Comparison of ENCODE assay signal across 8 cellular contexts in the genomic region with DNA sequence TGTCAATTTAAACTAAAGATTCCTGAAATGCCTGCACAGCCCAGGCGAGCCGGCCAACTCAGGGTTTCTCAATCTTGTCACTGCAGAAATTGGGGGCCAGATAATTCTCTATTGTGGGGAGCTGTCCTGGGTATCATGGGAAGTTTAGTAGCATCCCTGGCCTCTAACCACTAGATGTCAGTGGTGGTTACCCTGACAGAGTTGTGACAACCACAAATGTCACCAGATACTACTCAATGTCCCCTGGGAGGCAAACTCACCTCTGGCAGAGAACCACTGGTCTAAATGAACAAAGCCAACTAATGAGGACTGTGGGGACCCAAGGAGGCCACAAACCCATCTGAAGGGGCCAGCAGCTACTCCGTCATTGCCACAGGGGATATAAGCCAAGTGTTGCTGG.
DNase-seq lines count a peak whose midpoint lies in the region; ATAC-seq and TF ChIP-seq lines count a peak whose summit lies in the region.

No MANE protein-coding gene starts in this region.

- no peak overlapping the region for H3K4me3 Mint-ChIP-seq in central memory CD8-positive, alpha-beta T cell

- H3K36me3 ChIP-seq in Karpas-422 (ENCODE audit: insufficient read depth, low read length) (no peaks in the 10 kb centered on the region), liver (ENCODE audit: control insufficient read depth in 4 of 4, insufficient read depth in 3 of 4, low read depth in 1 of 4, low read length in 3 of 4) (no peaks in the 10 kb centered on the region), transverse colon (no peaks in the 10 kb centered on the region)

- H3K9ac ChIP-seq in Karpas-422 (ENCODE audit: low read length) (no peak overlapping the region), liver (ENCODE audit: low read depth in 1 of 2, low read length in 2 of 2) (no peak overlapping the region)

- H3K9me2 ChIP-seq in Karpas-422 (replicated peaks; ENCODE audit: insufficient read depth, low read length): no peaks in the 10 kb centered on the region

- no peak for TF ChIP-seq POLR2A in transverse colon (IDR thresholded peaks at IDR 0.05)

- H2AFZ ChIP-seq in Karpas-422 (ENCODE audit: low read length): no peak overlapping the region

- H3K4me1 ChIP-seq in Karpas-422 (ENCODE audit: low read length): peaks cover 11% of the 10 kb centered on the region
- H3K4me1 ChIP-seq in liver (ENCODE audit: control insufficient read depth in 4 of 4, insufficient read depth in 4 of 4, low read length in 3 of 4): no peaks in the 10 kb centered on the region
- no peaks in the 10 kb centered on the region for H3K4me1 ChIP-seq in transverse colon

- H3K36me3 Mint-ChIP-seq in central memory CD8-positive, alpha-beta T cell (ENCODE audit: insufficient read depth): peaks cover 4% of the 10 kb centered on the region

- peak; percentile 1 for DNase-seq in activated CD4-positive, CD25-positive, alpha-beta regulatory T cell treated with anti-CD3 and anti-CD28 coated beads, Interleukin-2, amount 50 U/mL, for 16 hours (ENCODE audit: low read depth, low spot score)
- no peak for DNase-seq in activated CD4-positive, CD25-positive, alpha-beta regulatory T cell treated with anti-CD3 and anti-CD28 coated beads, Interleukin-2, amount 50 U/mL, for 72 hours
- DNase-seq in Karpas-422 (peak; percentile 95), RPMI8226 (peak; percentile 64), transverse colon (no peak)
- peak; percentile 14 to 27 for DNase-seq in central memory CD8-positive, alpha-beta T cell (ENCODE audit: low spot score in 2 of 2)

- H3K9me3 ChIP-seq in Karpas-422 (ENCODE audit: low read length) (no peaks in the 10 kb centered on the region), liver (ENCODE audit: control insufficient read depth in 4 of 4, low read length in 3 of 4) (no peaks in the 10 kb centered on the region), transverse colon (no peaks in the 10 kb centered on the region)

- H3K4me2 ChIP-seq in Karpas-422 (ENCODE audit: low read depth, low read length, poor library complexity, severe bottlenecking): no peak overlapping the region

- H3K27me3 ChIP-seq in Karpas-422 (ENCODE audit: low read length): no peaks in the 10 kb centered on the region
- no peaks in the 10 kb centered on the region for H3K27me3 ChIP-seq in liver (ENCODE audit: control insufficient read depth in 4 of 4, insufficient read depth in 4 of 4, low read length in 3 of 4)
- no peaks in the 10 kb centered on the region for H3K27me3 ChIP-seq in transverse colon

- TF ChIP-seq EP300 in transverse colon (IDR thresholded peaks at IDR 0.05; ENCODE audit: low read depth): no peak

- H3K4me1 Mint-ChIP-seq in central memory CD8-positive, alpha-beta T cell: no peaks in the 10 kb centered on the region

- peaks cover 16% of the 10 kb centered on the region for H3K27me3 Mint-ChIP-seq in central memory CD8-positive, alpha-beta T cell

- TF ChIP-seq RAD21 in liver (IDR thresholded peaks at IDR 0.05): peak; percentile 81 to 87

- no peaks in the 10 kb centered on the region for H3K79me2 ChIP-seq in Karpas-422 (ENCODE audit: low read length)

- in situ Hi-C loops in transverse colon (cut with MboI; ENCODE audit: low pct_ligation_motif_present in 1 of 4, low pct_unique_long_range_greater_than_20kb in 1 of 4, low sequenced_read_pairs in 3 of 4): loop anchor here in 3 of 4 donors (25.0 kb wide), 1 partner anchor 371 kb away; no protein-coding TSS in a partner anchor

- ATAC-seq in GM21447 (IDR thresholded peaks at IDR 0.05; ENCODE audit: unreplicated experiment): peak; percentile 86
- ATAC-seq in central memory CD8-positive, alpha-beta T cell (replicated peaks; ENCODE audit: extremely low read depth, poor library complexity, severe bottlenecking): peak; percentile 58

- H3K27ac ChIP-seq in Karpas-422 (ENCODE audit: low read length): no peak overlapping the region
- no peak overlapping the region for H3K27ac ChIP-seq in liver (ENCODE audit: low read depth in 1 of 2, low read length in 2 of 2)
- H3K27ac ChIP-seq in transverse colon: peak overlapping the region in 1 of 4 donors; percentile 52

- TF ChIP-seq CTCF in liver (IDR thresholded peaks at IDR 0.05; ENCODE audit: low read depth, low read length, missing input control) (peak; percentile 67), transverse colon (IDR thresholded peaks at IDR 0.05) (peak; percentile 44 to 53 (median 51))

- H3K27ac Mint-ChIP-seq in central memory CD8-positive, alpha-beta T cell (ENCODE audit: low read depth): no peak overlapping the region

- no peaks in the 10 kb centered on the region for H3K9me3 Mint-ChIP-seq in central memory CD8-positive, alpha-beta T cell

- no peaks in the 10 kb centered on the region for H4K20me1 ChIP-seq in Karpas-422 (ENCODE audit: insufficient read depth, low read depth, low read length)

- WGBS in liver: 37% methylated on average over 3 of the region's 3 CpGs
- WGBS in transverse colon (ENCODE audit: low coverage in 1 of 2), 2 donors: 41% methylated on average over 3 of the region's 3 CpGs; no CpG with 5 or more reads in 1 of the 2 donors

- H3K4me3 ChIP-seq in Karpas-422 (ENCODE audit: low read length) (no peak overlapping the region), liver (ENCODE audit: low read depth in 1 of 3, low read length in 3 of 3) (no peak overlapping the region), transverse colon (no peak overlapping the region)

- intact Hi-C loops in transverse colon (cut with DNase I; ENCODE audit: low total_unique reads): loop anchor here (1.0 kb wide), 1 partner anchor 43 kb away; no protein-coding TSS in a partner anchor

TF ChIP-seq in liver, 16 proteins besides CTCF, POLR2A, EP300 and RAD21:
- no peak for TF ChIP-seq SP1 (IDR thresholded peaks at IDR 0.05)
- TF ChIP-seq YY1 (IDR thresholded peaks at IDR 0.05): no peak
- TF ChIP-seq, protein P1, sequence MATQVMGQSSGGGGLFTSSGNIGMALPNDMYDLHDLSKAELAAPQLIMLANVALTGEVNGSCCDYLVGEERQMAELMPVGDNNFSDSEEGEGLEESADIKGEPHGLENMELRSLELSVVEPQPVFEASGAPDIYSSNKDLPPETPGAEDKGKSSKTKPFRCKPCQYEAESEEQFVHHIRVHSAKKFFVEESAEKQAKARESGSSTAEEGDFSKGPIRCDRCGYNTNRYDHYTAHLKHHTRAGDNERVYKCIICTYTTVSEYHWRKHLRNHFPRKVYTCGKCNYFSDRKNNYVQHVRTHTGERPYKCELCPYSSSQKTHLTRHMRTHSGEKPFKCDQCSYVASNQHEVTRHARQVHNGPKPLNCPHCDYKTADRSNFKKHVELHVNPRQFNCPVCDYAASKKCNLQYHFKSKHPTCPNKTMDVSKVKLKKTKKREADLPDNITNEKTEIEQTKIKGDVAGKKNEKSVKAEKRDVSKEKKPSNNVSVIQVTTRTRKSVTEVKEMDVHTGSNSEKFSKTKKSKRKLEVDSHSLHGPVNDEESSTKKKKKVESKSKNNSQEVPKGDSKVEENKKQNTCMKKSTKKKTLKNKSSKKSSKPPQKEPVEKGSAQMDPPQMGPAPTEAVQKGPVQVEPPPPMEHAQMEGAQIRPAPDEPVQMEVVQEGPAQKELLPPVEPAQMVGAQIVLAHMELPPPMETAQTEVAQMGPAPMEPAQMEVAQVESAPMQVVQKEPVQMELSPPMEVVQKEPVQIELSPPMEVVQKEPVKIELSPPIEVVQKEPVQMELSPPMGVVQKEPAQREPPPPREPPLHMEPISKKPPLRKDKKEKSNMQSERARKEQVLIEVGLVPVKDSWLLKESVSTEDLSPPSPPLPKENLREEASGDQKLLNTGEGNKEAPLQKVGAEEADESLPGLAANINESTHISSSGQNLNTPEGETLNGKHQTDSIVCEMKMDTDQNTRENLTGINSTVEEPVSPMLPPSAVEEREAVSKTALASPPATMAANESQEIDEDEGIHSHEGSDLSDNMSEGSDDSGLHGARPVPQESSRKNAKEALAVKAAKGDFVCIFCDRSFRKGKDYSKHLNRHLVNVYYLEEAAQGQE (IDR thresholded peaks at IDR 0.05): no peak
- TF ChIP-seq, protein P2, sequence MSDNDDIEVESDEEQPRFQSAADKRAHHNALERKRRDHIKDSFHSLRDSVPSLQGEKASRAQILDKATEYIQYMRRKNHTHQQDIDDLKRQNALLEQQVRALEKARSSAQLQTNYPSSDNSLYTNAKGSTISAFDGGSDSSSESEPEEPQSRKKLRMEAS (IDR thresholded peaks at IDR 0.05): no peak
- no peak for TF ChIP-seq TAF1 (conservative IDR thresholded peaks at IDR 0.05)
- TF ChIP-seq HNF4A (conservative IDR thresholded peaks at IDR 0.05): no peak
- TF ChIP-seq NR2F2 (IDR thresholded peaks at IDR 0.05): no peak
- TF ChIP-seq FOXA2 (IDR thresholded peaks at IDR 0.05): no peak
- TF ChIP-seq HNF4G (IDR thresholded peaks at IDR 0.05): no peak
- TF ChIP-seq RXRA (IDR thresholded peaks at IDR 0.05): no peak
- TF ChIP-seq JUND (IDR thresholded peaks at IDR 0.05): no peak

Comparison
In these comparisons a context has a peak if more than half of its experiments do, and no peak if none do; other contexts are left out.
1. DNase-seq: peak in activated CD4-positive, CD25-positive, alpha-beta regulatory T cell treated with anti-CD3 and anti-CD28 coated beads, Interleukin-2, amount 50 U/mL, for 16 hours (single experiment), Karpas-422 (single experiment), RPMI8226 (single experiment) and central memory CD8-positive, alpha-beta T cell (2 of 2); none in activated CD4-positive, CD25-positive, alpha-beta regulatory T cell treated with anti-CD3 and anti-CD28 coated beads, Interleukin-2, amount 50 U/mL, for 72 hours (single experiment) and transverse colon (single experiment).